ENCODE assay signal across 19 cellular contexts in the genomic region with DNA sequence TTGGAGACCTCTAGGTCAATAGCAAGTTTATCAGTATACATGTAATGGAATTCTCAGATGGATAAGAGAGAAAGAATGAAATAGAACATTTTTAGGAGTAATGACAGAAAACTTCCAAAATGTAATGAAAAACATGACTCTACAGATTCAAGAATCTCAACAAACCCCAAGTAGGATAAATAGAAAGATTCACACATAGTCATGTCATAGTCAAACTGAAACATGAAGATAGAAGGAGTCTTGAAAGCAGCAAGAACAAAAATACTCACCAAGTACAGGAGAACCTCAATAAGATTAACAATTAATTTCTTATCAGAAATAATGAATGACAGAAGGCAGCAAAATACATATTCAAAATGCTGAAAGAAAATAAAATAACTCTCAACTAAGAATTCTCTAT.
"Had no signal": no experiment of that assay in that cellular context is flagged by ENCODE, and none has a peak within 500 bp of the region (broad histone marks: within the 10 kb centered on the region; RNA-seq: fewer than 3 reads in every experiment).

No MANE protein-coding gene starts in this region.

- H3K36me3 Mint-ChIP-seq: activated naive CD8-positive, alpha-beta T cell; brain had no signal

- H3K4me3 Mint-ChIP-seq: activated CD4-positive, alpha-beta T cell treated with anti-CD3 and anti-CD28 coated beads, Interleukin-2, amount 10 ng/mL, durations not matched to agents 7 days and 5 days; activated naive CD8-positive, alpha-beta T cell; brain; neural crest cell had no signal

- H3K27ac Mint-ChIP-seq: activated CD4-positive, alpha-beta T cell treated with anti-CD3 and anti-CD28 coated beads, Interleukin-2, amount 10 ng/mL, durations not matched to agents 7 days and 5 days; activated naive CD8-positive, alpha-beta T cell; brain had no signal

- H3K27me3 Mint-ChIP-seq: activated CD4-positive, alpha-beta T cell treated with anti-CD3 and anti-CD28 coated beads, Interleukin-2, amount 10 ng/mL, durations not matched to agents 7 days and 5 days; activated naive CD8-positive, alpha-beta T cell; brain had no signal

- ATAC-seq: left lobe of liver, right cardiac atrium had no signal

- H3K9me3 Mint-ChIP-seq: activated CD4-positive, alpha-beta T cell treated with anti-CD3 and anti-CD28 coated beads, Interleukin-2, amount 10 ng/mL, durations not matched to agents 7 days and 5 days; neural crest cell had no signal

- H3K4me1 Mint-ChIP-seq: activated CD4-positive, alpha-beta T cell treated with anti-CD3 and anti-CD28 coated beads, Interleukin-2, amount 10 ng/mL, durations not matched to agents 7 days and 5 days had no signal

- FAIRE-seq: endothelial cell of umbilical vein, keratinocyte had no signal

- DNase-seq: activated CD4-positive, alpha-beta T cell treated with anti-CD3 and anti-CD28 coated beads, Interleukin-2, amount 10 ng/mL, durations not matched to agents 7 days and 5 days; activated CD4-positive, CD25-positive, alpha-beta regulatory T cell; activated CD8-positive, alpha-beta memory T cell treated with anti-CD3 and anti-CD28 coated beads for 24 hours; activated gamma-delta T cell treated with Interleukin-2 at 50 U/mL for 16 hours; amygdala; cortex of kidney; effector CD4-positive, alpha-beta T cell; esophagus squamous epithelium; right cardiac atrium; stimulated activated CD4-positive, alpha-beta T cell treated with anti-CD3 and anti-CD28 coated beads, Interleukin-4, amount 100 ng/mL, for 24 hours; stimulated activated CD8-positive, alpha-beta memory T cell treated with anti-CD3 and anti-CD28 coated beads, Interleukin-4, amount 100 ng/mL, for 48 hours; stimulated activated naive CD4-positive, alpha-beta T cell treated with Interleukin-2 at 50 U/mL for 16 hours; transverse colon had no signal
